ENCODE assay signal across 8 cellular contexts in the genomic region with DNA sequence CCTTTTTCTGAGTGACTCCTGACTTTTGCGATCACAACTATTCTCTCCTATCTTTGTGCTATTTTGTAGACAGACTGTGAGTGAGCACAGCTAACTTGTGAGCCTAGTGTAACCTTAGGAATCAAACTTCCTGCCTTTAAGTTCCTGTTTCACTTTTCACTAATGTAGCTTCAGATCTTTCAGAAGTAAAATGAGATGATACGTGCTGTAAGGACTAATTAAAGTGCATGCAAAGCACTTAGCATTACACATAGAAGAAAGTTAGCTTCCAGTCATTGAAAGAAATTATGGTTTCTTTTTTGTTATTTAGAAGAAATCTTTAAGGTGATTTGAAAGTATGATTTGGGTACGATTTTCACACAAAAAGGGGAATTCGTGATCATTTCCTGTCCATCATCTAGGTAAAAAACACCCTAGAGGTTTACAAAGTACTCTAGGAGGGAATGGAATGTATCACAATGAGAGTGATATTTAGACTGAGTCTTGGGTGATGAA.
DNase-seq lines count a peak whose midpoint lies in the region; ATAC-seq and TF ChIP-seq lines count a peak whose summit lies in the region.

No MANE protein-coding gene starts in this region.

- no peaks in the 10 kb centered on the region for H3K36me3 ChIP-seq in DOHH2 (ENCODE audit: control insufficient read depth, low read length)
- no peaks in the 10 kb centered on the region for H3K36me3 ChIP-seq in PC-9 (ENCODE audit: low read depth)

- peak overlapping the region; percentile 73 for H3K4me3 ChIP-seq in DOHH2 (ENCODE audit: low read length)
- H3K4me3 ChIP-seq in PC-9, result no peak overlapping the region

- BruUV-seq in PC-9 (replicated peaks; lab: Mats Ljungman, UMichigan), result no TSS peak

- H3K9me2 ChIP-seq in DOHH2 (replicated peaks; ENCODE audit: control insufficient read depth, low read length), result no peaks in the 10 kb centered on the region
- H3K9me2 ChIP-seq in PC-9 (ENCODE audit: insufficient read depth), result no peaks in the 10 kb centered on the region

- H3K27ac ChIP-seq in DOHH2 (ENCODE audit: low read depth, low read length) (peak overlapping the region; percentile 84), caudate nucleus (ENCODE audit: low read depth, low read length) (peak overlapping the region; percentile 44), PC-9 (no peak overlapping the region)

- no peaks in the 10 kb centered on the region for H4K20me1 ChIP-seq in DOHH2 (ENCODE audit: control insufficient read depth, insufficient read depth, low read depth, low read length)
- H4K20me1 ChIP-seq in PC-9 (ENCODE audit: insufficient read depth), result no peaks in the 10 kb centered on the region

- no peaks in the 10 kb centered on the region for H3K79me2 ChIP-seq in DOHH2 (ENCODE audit: control insufficient read depth, low read length)
- H3K79me2 ChIP-seq in PC-9 (ENCODE audit: low read depth), result no peaks in the 10 kb centered on the region

- TF ChIP-seq CTCF in DOHH2 (IDR thresholded peaks at IDR 0.05; ENCODE audit: low read depth, low read length, poor library complexity, severe bottlenecking) (no peak), PC-9 (conservative IDR thresholded peaks at IDR 0.05) (no peak)

- CTCF ChIA-PET in PC-9 (lab: Charles Lee), result no interaction called here

- H2AFZ ChIP-seq in PC-9, result no peak overlapping the region

- POLR2A ChIA-PET in PC-9 (lab: Charles Lee; ENCODE audit: unreplicated experiment), result no interaction called here

- intact Hi-C loops in PC-9 (cut with micrococcal nuclease; ENCODE audit: unreplicated experiment), result no loop called here

- H3K9me3 ChIP-seq in DOHH2 (ENCODE audit: control insufficient read depth, insufficient read depth, low read length) (no peaks in the 10 kb centered on the region), PC-9 (ENCODE audit: insufficient read depth, low read depth) (no peaks in the 10 kb centered on the region; the same call in 1 of the 2 replicates)

- H3F3A ChIP-seq in DOHH2 (ENCODE audit: control insufficient read depth, insufficient read depth), result peaks cover 26% of the 10 kb centered on the region
- H3F3A ChIP-seq in PC-9 (ENCODE audit: insufficient read depth, low read depth), result no peaks in the 10 kb centered on the region

- H3K4me2 ChIP-seq in DOHH2 (ENCODE audit: low read length) (peak overlapping the region; percentile 98), PC-9 (no peak overlapping the region)

- H3K4me1 ChIP-seq in DOHH2 (ENCODE audit: control insufficient read depth, low read length), result peaks cover 76% of the 10 kb centered on the region
- H3K4me1 ChIP-seq in PC-9 (replicated peaks; ENCODE audit: insufficient read depth), result peaks cover 10% of the 10 kb centered on the region

- no peaks in the 10 kb centered on the region for H3K27me3 ChIP-seq in DOHH2 (ENCODE audit: control insufficient read depth, low read length)
- no peaks in the 10 kb centered on the region for H3K27me3 ChIP-seq in PC-9 (ENCODE audit: insufficient read depth, low read depth)

- DNase-seq in caudate nucleus (lab: John Stamatoyannopoulos, UW) (no peak), NCI-H446 (lab: John Stamatoyannopoulos, UW) (no peak), kidney glomerular epithelial cell (lab: John Stamatoyannopoulos, UW) (no peak), PC-9 (no peak)
- DNase-seq in stimulated activated CD4-positive, alpha-beta T cell treated with anti-CD3 and anti-CD28 coated beads, Interleukin-4, amount 100 ng/mL, for 1 hour, result no peak

- peak; percentile 68 for ATAC-seq in GM19467 (IDR thresholded peaks at IDR 0.05; ENCODE audit: unreplicated experiment)
- peak; percentile 72 for ATAC-seq in HG03460 (IDR thresholded peaks at IDR 0.05; ENCODE audit: unreplicated experiment)
